26 cellular contexts compared by ENCODE assay signal in genomic region chr5:94932259-94932658, GRCh38.
"Had no signal": no experiment of that assay in that cellular context is flagged by ENCODE, and none has a peak within 500 bp of the region (broad histone marks: within the 10 kb centered on the region; RNA-seq: fewer than 3 reads in every experiment).

No MANE protein-coding gene starts in this region.

- H3K9me3 Mint-ChIP-seq: mesothelial cell of epicardium; naive B cell; natural killer cell; nephron progenitor cell; neural progenitor cell; stimulated activated memory B cell treated with anti-CD40 and anti-IgM and Interleukin-4, amounts not matched to agents 10 μg/mL and 1 μg/mL and 100 μg/mL, for 72 hours; stimulated activated naive CD8-positive, alpha-beta T cell treated with anti-CD3 and anti-CD28 coated beads, Interleukin-15, amount 100 ng/mL, for 72 hours; type B pancreatic cell had no signal

- H3K36me3 Mint-ChIP-seq: mesothelial cell of epicardium; naive B cell; natural killer cell; neural progenitor cell; stimulated activated memory B cell treated with anti-CD40 and anti-IgM and Interleukin-4, amounts not matched to agents 10 μg/mL and 1 μg/mL and 100 μg/mL, for 72 hours; type B pancreatic cell had no signal

- DNase-seq: kidney glomerular epithelial cell; left colon; left ventricle myocardium inferior; mesendoderm; naive B cell; natural killer cell; nephron progenitor cell; occipital lobe; psoas muscle; right lobe of liver; stimulated activated CD4-positive, alpha-beta T cell treated with anti-CD3 and anti-CD28 coated beads, Interleukin-1b, Interleukin-23, amount 100 ng/mL, for 48 hours; stimulated activated CD4-positive, alpha-beta T cell treated with anti-CD3 and anti-CD28 coated beads, Interleukin-2, amount 100 ng/mL, for 48 hours; stimulated activated CD4-positive, alpha-beta T cell treated with anti-CD3 and anti-CD28 coated beads, Interleukin-4, amount 100 ng/mL, for 4 hours; stimulated activated CD8-positive, alpha-beta memory T cell treated with anti-CD3 and anti-CD28 coated beads, Interleukin-4, amount 100 ng/mL, for 48 hours; stimulated activated naive CD4-positive, alpha-beta T cell treated with Interleukin-2 at 50 U/mL for 16 hours; stimulated activated naive CD8-positive, alpha-beta T cell treated with anti-CD3 and anti-CD28 coated beads, Interleukin-15, amount 100 ng/mL, for 72 hours; substantia nigra; uterus had no signal

- H3K4me3 ChIP-seq: left ventricle myocardium inferior, lung, neural progenitor cell, psoas muscle, right atrium auricular region, right lobe of liver, smooth muscle cell, tibial nerve, uterus had no signal

- ATAC-seq: left colon; natural killer cell; psoas muscle; right lobe of liver; stimulated activated memory B cell treated with anti-CD40 and anti-IgM and Interleukin-4, amounts not matched to agents 10 μg/mL and 1 μg/mL and 100 μg/mL, for 72 hours; stimulated activated naive CD8-positive, alpha-beta T cell treated with anti-CD3 and anti-CD28 coated beads, Interleukin-15, amount 100 ng/mL, for 72 hours had no signal

- H3K4me3 Mint-ChIP-seq: mesothelial cell of epicardium; naive B cell; natural killer cell; nephron progenitor cell; neural progenitor cell; stimulated activated memory B cell treated with anti-CD40 and anti-IgM and Interleukin-4, amounts not matched to agents 10 μg/mL and 1 μg/mL and 100 μg/mL, for 72 hours; stimulated activated naive CD8-positive, alpha-beta T cell treated with anti-CD3 and anti-CD28 coated beads, Interleukin-15, amount 100 ng/mL, for 72 hours had no signal

- H3K27me3 Mint-ChIP-seq: naive B cell; stimulated activated memory B cell treated with anti-CD40 and anti-IgM and Interleukin-4, amounts not matched to agents 10 μg/mL and 1 μg/mL and 100 μg/mL, for 72 hours; stimulated activated naive CD8-positive, alpha-beta T cell treated with anti-CD3 and anti-CD28 coated beads, Interleukin-15, amount 100 ng/mL, for 72 hours; type B pancreatic cell had no signal

- H3K4me1 Mint-ChIP-seq: naive B cell; natural killer cell; nephron progenitor cell; neural progenitor cell; stimulated activated memory B cell treated with anti-CD40 and anti-IgM and Interleukin-4, amounts not matched to agents 10 μg/mL and 1 μg/mL and 100 μg/mL, for 72 hours; stimulated activated naive CD8-positive, alpha-beta T cell treated with anti-CD3 and anti-CD28 coated beads, Interleukin-15, amount 100 ng/mL, for 72 hours had no signal

- H3K27ac Mint-ChIP-seq: mesothelial cell of epicardium; naive B cell; natural killer cell; nephron progenitor cell; neural progenitor cell; stimulated activated memory B cell treated with anti-CD40 and anti-IgM and Interleukin-4, amounts not matched to agents 10 μg/mL and 1 μg/mL and 100 μg/mL, for 72 hours; stimulated activated naive CD8-positive, alpha-beta T cell treated with anti-CD3 and anti-CD28 coated beads, Interleukin-15, amount 100 ng/mL, for 72 hours had no signal
